In genomic region chr14:91316761-91317160, GRCh38 we compare ENCODE assay signal across 13 cellular contexts.
DNase-seq lines count a peak whose midpoint lies in the region; ATAC-seq and TF ChIP-seq lines count a peak whose summit lies in the region.
"Had no signal": no experiment of that assay in that cellular context is flagged by ENCODE, and none has a peak within 500 bp of the region (broad histone marks: within the 10 kb centered on the region; RNA-seq: fewer than 3 reads in every experiment).

No MANE protein-coding gene starts in this region.

- H3K9me3 Mint-ChIP-seq in activated naive CD4-positive, alpha-beta T cell treated with anti-CD3 and anti-CD28 coated beads, Interleukin-2, amount 10 ng/mL, durations not matched to agents 7 days and 5 days = no peaks in the 10 kb centered on the region
- H3K9me3 Mint-ChIP-seq in endothelial cell (ENCODE audit: unreplicated experiment) = peaks cover 6% of the 10 kb centered on the region

- H3K36me3 ChIP-seq in RWPE2 (ENCODE audit: low read depth) = peaks cover 58% of the 10 kb centered on the region
- H3K36me3 ChIP-seq in stomach = peaks cover 9 to 73% (median 69%) of the 10 kb centered on the region in 4 donors

- H3K27ac ChIP-seq in RWPE2 (ENCODE audit: poor library complexity, severe bottlenecking) = peak overlapping the region; percentile 49
- peak overlapping the region in 4 of 5 donors; percentile 61 to 70 (median 65) for H3K27ac ChIP-seq in stomach
- H3K27ac ChIP-seq: coronary artery had no signal

- no peak for ATAC-seq in RWPE2 (ENCODE audit: low read depth)
- ATAC-seq in HG03565 (IDR thresholded peaks at IDR 0.05; ENCODE audit: unreplicated experiment) = no peak

- no peak for DNase-seq in activated naive CD4-positive, alpha-beta T cell treated with anti-CD3 and anti-CD28 coated beads, Interleukin-2, amount 10 ng/mL, durations not matched to agents 7 days and 5 days
- DNase-seq in activated naive CD4-positive, alpha-beta T cell treated with anti-CD3 and anti-CD28 coated beads, Interleukin-2, amount 50 U/mL, for 16 hours = no peak
- DNase-seq in RWPE2 (ENCODE audit: low spot score) = no peak
- DNase-seq in endothelial cell (ENCODE audit: low spot score) = no peak
- no peak for DNase-seq in stomach
- DNase-seq in HCEC 1CT = no peak
- no peak for DNase-seq in OCI-M2 (lab: John Stamatoyannopoulos, UW; ENCODE audit: unreplicated experiment)
- DNase-seq: activated CD4-positive, alpha-beta T cell treated with anti-CD3 and anti-CD28 coated beads, Interleukin-2, amount 50 U/mL, for 4 hours; H9; NCI-H2081 treated with DMSO at 0.1 percent for 48 hours; stimulated activated CD4-positive, alpha-beta T cell treated with anti-CD3 and anti-CD28 coated beads, Interleukin-2, amount 100 ng/mL, for 24 hours had no signal

- H3K27me3 Mint-ChIP-seq in activated naive CD4-positive, alpha-beta T cell treated with anti-CD3 and anti-CD28 coated beads, Interleukin-2, amount 10 ng/mL, durations not matched to agents 7 days and 5 days = no peaks in the 10 kb centered on the region
- peaks cover 10% of the 10 kb centered on the region for H3K27me3 Mint-ChIP-seq in endothelial cell (ENCODE audit: unreplicated experiment)

- peak overlapping the region; percentile 64 for H3K4me3 Mint-ChIP-seq in activated naive CD4-positive, alpha-beta T cell treated with anti-CD3 and anti-CD28 coated beads, Interleukin-2, amount 10 ng/mL, durations not matched to agents 7 days and 5 days
- H3K4me3 Mint-ChIP-seq in endothelial cell (ENCODE audit: unreplicated experiment) = peak overlapping the region; percentile 66
- H3K4me3 Mint-ChIP-seq: H9 had no signal

- no peaks in the 10 kb centered on the region for H3K27me3 ChIP-seq in RWPE2 (ENCODE audit: insufficient read depth, poor library complexity, severe bottlenecking)
- no peaks in the 10 kb centered on the region for H3K27me3 ChIP-seq in stomach

- H3K9me3 ChIP-seq in RWPE2 (ENCODE audit: severe bottlenecking) = no peaks in the 10 kb centered on the region
- no peaks in the 10 kb centered on the region for H3K9me3 ChIP-seq in stomach

- H3K4me3 ChIP-seq in RWPE2 (ENCODE audit: severe bottlenecking) (no peak overlapping the region), stomach (no peak overlapping the region)

- TF ChIP-seq CTCF in RWPE2 (IDR thresholded peaks at IDR 0.05; ENCODE audit: poor library complexity, severe bottlenecking) (no peak), endothelial cell (IDR thresholded peaks at IDR 0.05; ENCODE audit: unreplicated experiment) (no peak), stomach (IDR thresholded peaks at IDR 0.05) (no peak)

- CTCF ChIA-PET in activated naive CD4-positive, alpha-beta T cell treated with anti-CD3 and anti-CD28 coated beads, Interleukin-2, amount 10 ng/mL, durations not matched to agents 7 days and 5 days (lab: Charles Lee) = interaction anchor here (0.9 kb wide), 2 partner anchors 29 to 171 kb away, joined by 3 to 4 read pairs; no protein-coding TSS in a partner anchor

- peak overlapping the region; percentile 95 for H3K27ac Mint-ChIP-seq in activated naive CD4-positive, alpha-beta T cell treated with anti-CD3 and anti-CD28 coated beads, Interleukin-2, amount 10 ng/mL, durations not matched to agents 7 days and 5 days
- peak overlapping the region; percentile 36 for H3K27ac Mint-ChIP-seq in endothelial cell (ENCODE audit: unreplicated experiment)

- H3K36me3 Mint-ChIP-seq in activated naive CD4-positive, alpha-beta T cell treated with anti-CD3 and anti-CD28 coated beads, Interleukin-2, amount 10 ng/mL, durations not matched to agents 7 days and 5 days = peaks cover 81% of the 10 kb centered on the region
- H3K36me3 Mint-ChIP-seq in endothelial cell (ENCODE audit: low read depth, unreplicated experiment) = peaks cover 72% of the 10 kb centered on the region

- H3K4me1 ChIP-seq in RWPE2 (ENCODE audit: insufficient read depth, poor library complexity, severe bottlenecking) = peaks cover 12% of the 10 kb centered on the region
- H3K4me1 ChIP-seq in stomach = peaks cover 17 to 26% (median 23%) of the 10 kb centered on the region in 4 donors

- TF ChIP-seq EP300 in stomach (IDR thresholded peaks at IDR 0.05) = no peak

- TF ChIP-seq POLR2A in stomach (IDR thresholded peaks at IDR 0.05) = no peak

- WGBS in stomach, 5 donors = 88 to 100% (median 97%) methylated on average over 2 of the region's 2 CpGs

- intact Hi-C loops in stomach (cut with DNase I; ENCODE audit: low total_unique reads) = no loop called here

- peaks cover 86% of the 10 kb centered on the region for H3K4me1 Mint-ChIP-seq in activated naive CD4-positive, alpha-beta T cell treated with anti-CD3 and anti-CD28 coated beads, Interleukin-2, amount 10 ng/mL, durations not matched to agents 7 days and 5 days
- peaks cover 5% of the 10 kb centered on the region for H3K4me1 Mint-ChIP-seq in endothelial cell (ENCODE audit: unreplicated experiment)
- H3K4me1 Mint-ChIP-seq: H9 had no signal
